13 cellular contexts compared by ENCODE assay signal in the genomic region with DNA sequence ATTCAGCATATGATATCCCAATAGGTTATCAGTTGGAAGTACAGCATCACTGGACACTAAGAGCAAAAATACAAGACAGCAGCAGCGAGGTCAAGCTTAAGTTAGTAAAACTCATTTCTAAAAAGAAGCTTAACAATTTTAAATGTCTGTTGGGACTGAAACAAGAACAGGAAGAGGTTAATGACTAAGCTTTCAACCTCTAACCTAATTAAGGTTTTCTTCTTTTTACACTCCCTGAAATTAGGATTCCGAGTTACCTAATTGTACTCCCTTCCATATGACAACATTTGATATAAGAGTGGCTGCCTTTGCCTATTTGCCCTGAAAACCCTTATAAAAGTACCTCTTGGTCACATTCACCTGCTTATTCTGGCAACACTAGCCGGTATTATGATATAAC. TPM values are rescaled to one million over a fixed set of nuclear protein-coding genes. Genes with fewer than 3 reads are reported as not detected.
DNase-seq lines count a peak whose midpoint lies in the region; ATAC-seq, FAIRE-seq and TF ChIP-seq lines count a peak whose summit lies in the region.
"Had no signal": no experiment of that assay in that cellular context is flagged by ENCODE, and none has a peak within 500 bp of the region (broad histone marks: within the 10 kb centered on the region; RNA-seq: fewer than 3 reads in every experiment).

No MANE protein-coding gene starts in this region.

- TF ChIP-seq CTCF in fibroblast of lung (conservative IDR thresholded peaks at IDR 0.05 in 1 of 2, IDR thresholded peaks at IDR 0.05 in 1 of 2; ENCODE audit: low read depth in 1 of 2, low read length in 2 of 2): no peak

- peaks cover 43% of the 10 kb centered on the region for H3K4me1 ChIP-seq in BLaER1
- H3K4me1 ChIP-seq in fibroblast of lung (ENCODE audit: control insufficient read depth, extremely low read depth, insufficient read depth, low read length): peaks cover 22% of the 10 kb centered on the region

- H3K27me3 ChIP-seq in BLaER1 (no peaks in the 10 kb centered on the region), fibroblast of lung (ENCODE audit: control insufficient read depth, insufficient read depth, low read length) (no peaks in the 10 kb centered on the region)
- H3K27me3 ChIP-seq: transverse colon had no signal

- H3K4me2 ChIP-seq in BLaER1: peak overlapping the region; percentile 26; the same call in 1 of the 2 replicates
- H3K4me2 ChIP-seq in fibroblast of lung (ENCODE audit: extremely low read depth, insufficient read depth, low read length): peak overlapping the region; percentile 61

- peaks cover 90% of the 10 kb centered on the region for H4K20me1 ChIP-seq in BLaER1
- H4K20me1 ChIP-seq in fibroblast of lung (ENCODE audit: control insufficient read depth, extremely low read depth, insufficient read depth, low read length): no peaks in the 10 kb centered on the region

- no peaks in the 10 kb centered on the region for H3K9me3 ChIP-seq in BLaER1
- no peaks in the 10 kb centered on the region for H3K9me3 ChIP-seq in fibroblast of lung (ENCODE audit: control insufficient read depth, insufficient read depth, low read depth, low read length)
- H3K9me3 ChIP-seq: transverse colon had no signal

- H3K4me3 ChIP-seq in BLaER1: no peak overlapping the region
- H3K4me3 ChIP-seq in fibroblast of lung (replicated peaks in 1 of 4; ENCODE audit: control extremely low read depth in 1 of 4, insufficient read depth in 1 of 4, low read depth in 3 of 4, low read length in 4 of 4): no peak overlapping the region
- H3K4me3 ChIP-seq: transverse colon had no signal

- FAIRE-seq in GM18507 (lab: Jason Lieb, UNC): peak; percentile 36

- H3K36me3 Mint-ChIP-seq in T-helper 1 cell treated with Interleukin-12 subunit alpha and Interleukin-12 subunit beta and Interleukin-4 antibody, amounts not matched to agents 30 μg/mL and 1 μg/mL, for 36 hours (ENCODE audit: low read depth): peaks cover 17% of the 10 kb centered on the region

- no peak overlapping the region for H2AFZ ChIP-seq in fibroblast of lung (ENCODE audit: low read length)

- H3K27ac ChIP-seq in BLaER1 (no peak overlapping the region), fibroblast of lung (ENCODE audit: insufficient read depth, low read length) (no peak overlapping the region)

- DNase-seq in GM18507 (ENCODE audit: extremely low spot score, insufficient read length, low read depth) (no peak), fibroblast of lung (ENCODE audit: low read depth in 2 of 2) (no peak), superior temporal gyrus (ENCODE audit: extremely low spot score) (no peak), SKM-1 treated with dmso at 0.1 percent for 144 hours (lab: John Stamatoyannopoulos, UW; ENCODE audit: unreplicated experiment) (no peak), NCI-H524 treated with DMSO at 0.1 percent for 48 hours (lab: John Stamatoyannopoulos, UW) (no peak)
- DNase-seq: NCI-H2029 treated with DMSO at 0.1 percent for 48 hours; stimulated activated CD4-positive, alpha-beta T cell treated with anti-CD3 and anti-CD28 coated beads, Interleukin-1b, Interleukin-23, amount 100 ng/mL, for 48 hours; transverse colon had no signal

- peak overlapping the region; percentile 71 for H3K4me3 Mint-ChIP-seq in T-helper 1 cell treated with Interleukin-12 subunit alpha and Interleukin-12 subunit beta and Interleukin-4 antibody, amounts not matched to agents 30 μg/mL and 1 μg/mL, for 36 hours

- H3K4me1 Mint-ChIP-seq in T-helper 1 cell treated with Interleukin-12 subunit alpha and Interleukin-12 subunit beta and Interleukin-4 antibody, amounts not matched to agents 30 μg/mL and 1 μg/mL, for 36 hours (ENCODE audit: low read depth): peaks cover 63% of the 10 kb centered on the region

- H3K9me3 Mint-ChIP-seq in T-helper 1 cell treated with Interleukin-12 subunit alpha and Interleukin-12 subunit beta and Interleukin-4 antibody, amounts not matched to agents 30 μg/mL and 1 μg/mL, for 36 hours: no peaks in the 10 kb centered on the region
- H3K9me3 Mint-ChIP-seq: nephron had no signal

- peaks cover 61% of the 10 kb centered on the region for H3K79me2 ChIP-seq in fibroblast of lung (ENCODE audit: control insufficient read depth, insufficient read depth, low read length)

- no peaks in the 10 kb centered on the region for H3K27me3 Mint-ChIP-seq in T-helper 1 cell treated with Interleukin-12 subunit alpha and Interleukin-12 subunit beta and Interleukin-4 antibody, amounts not matched to agents 30 μg/mL and 1 μg/mL, for 36 hours (ENCODE audit: low read depth)

- H3K9ac ChIP-seq in BLaER1 (no peak overlapping the region), fibroblast of lung (ENCODE audit: insufficient read depth, low read length) (no peak overlapping the region)

- peak overlapping the region; percentile 81 for H3K27ac Mint-ChIP-seq in T-helper 1 cell treated with Interleukin-12 subunit alpha and Interleukin-12 subunit beta and Interleukin-4 antibody, amounts not matched to agents 30 μg/mL and 1 μg/mL, for 36 hours

- ATAC-seq in GM19023 (IDR thresholded peaks at IDR 0.05; ENCODE audit: unreplicated experiment): no peak

- peaks cover 28% of the 10 kb centered on the region for H3K36me3 ChIP-seq in BLaER1
- no peaks in the 10 kb centered on the region for H3K36me3 ChIP-seq in fibroblast of lung (ENCODE audit: control insufficient read depth, insufficient read depth, low read length)
- H3K36me3 ChIP-seq: transverse colon had no signal

RNA-seq across cellular contexts. Expression of a gene that starts 34.3 kb away (rescaled TPM):
- total RNA-seq in fibroblast of lung: 0.26 TPM in 1 of 2 replicates, not detected in the other
- not detected in 2 replicates for polyA plus RNA-seq in fibroblast of lung
- not detected in 2 replicates for polyA plus RNA-seq in fibroblast of lung (2012)
- not detected in 2 replicates for polyA minus RNA-seq in fibroblast of lung (ENCODE audit: low replicate concordance)
- total RNA-seq: dermis microvascular lymphatic vessel endothelial cell, transverse colon had no signal

RNA-seq across cellular contexts. Expression of a gene that starts 34.5 kb away (rescaled TPM):
- 12.6 and 20.0 TPM in 2 replicates for total RNA-seq in fibroblast of lung
- polyA plus RNA-seq in fibroblast of lung: 21.0 and 27.0 TPM in 2 replicates
- polyA plus RNA-seq in fibroblast of lung (2012): 26.1 and 36.5 TPM in 2 replicates
- 43.8 and 53.5 TPM in 2 replicates for polyA minus RNA-seq in fibroblast of lung (ENCODE audit: low replicate concordance)
